In genomic region chr7:89988070-89988469, GRCh38 we compare ENCODE assay signal across 23 cellular contexts.
A peak's percentile ranks its signal among the peaks of the same experiment; 100 is the strongest.
DNase-seq lines count a peak whose midpoint lies in the region; ATAC-seq and TF ChIP-seq lines count a peak whose summit lies in the region.
"Had no signal": no experiment of that assay in that cellular context is flagged by ENCODE, and none has a peak within 500 bp of the region (broad histone marks: within the 10 kb centered on the region; RNA-seq: fewer than 3 reads in every experiment).

No MANE protein-coding gene starts in this region.

- H3K27ac Mint-ChIP-seq in WTC11 = no peak overlapping the region
- H3K27ac Mint-ChIP-seq: CD4-positive, CD25-positive, alpha-beta regulatory T cell; HFFc6; IgD-negative memory B cell had no signal

- no peak overlapping the region for H3K4me3 Mint-ChIP-seq in WTC11
- H3K4me3 Mint-ChIP-seq: CD4-positive, CD25-positive, alpha-beta regulatory T cell; HFFc6; IgD-negative memory B cell had no signal

- 0 out of 2 replicates have a peak overlapping the region, but pooled peaks have one; percentile 23 for H3K4me3 ChIP-seq in HUES6 (ENCODE audit: low read depth, low read length)
- H3K4me3 ChIP-seq: BLaER1, HAP-1 had no signal

- peaks cover 4% of the 10 kb centered on the region; the same call in 1 of the 2 replicates for H3K9me3 Mint-ChIP-seq in WTC11

- CTCF ChIA-PET in WTC11 (lab: Charles Lee) = no interaction called here

- no peak overlapping the region for H3K9ac ChIP-seq in HUES6 (ENCODE audit: low read length)
- H3K9ac ChIP-seq: BLaER1, KMS-11 had no signal

- H3K36me3 ChIP-seq in HUES6 (ENCODE audit: control insufficient read depth, insufficient read depth, low read length) = no peaks in the 10 kb centered on the region
- H3K36me3 ChIP-seq: BLaER1, HAP-1 had no signal

- peak; percentile 3 for DNase-seq in COLO829 (ENCODE audit: low spot score)
- no peak for DNase-seq in WTC11 (ENCODE audit: low spot score)
- DNase-seq in kidney tubule cell (ENCODE audit: low spot score) = peak; percentile 16
- DNase-seq in stimulated activated CD4-positive, alpha-beta T cell treated with anti-CD3 and anti-CD28 coated beads, Interleukin-1b, Interleukin-23, amount 100 ng/mL, for 48 hours = no peak
- no peak for DNase-seq in NCI-H1048 (lab: John Stamatoyannopoulos, UW)
- no peak for DNase-seq in activated naive CD4-positive, alpha-beta T cell treated with anti-CD3 and anti-CD28 coated beads, Interleukin-2, amount 50 U/mL, for 16 hours
- DNase-seq: CD4-positive, CD25-positive, alpha-beta regulatory T cell; GOT3; HFFc6; NCI-H1092; NCI-H1417 treated with DMSO at 0.1 percent for 48 hours; NCI-H1694 treated with DMSO at 0.1 percent for 48 hours; NCI-H2081; NCI-H2171; NCI-H345; NCI-H510A treated with DMSO at 0.1 percent for 48 hours; NCI-H774; SHP77 treated with DMSO at 0.1 percent for 48 hours had no signal

- peaks cover 32% of the 10 kb centered on the region for H3K27me3 ChIP-seq in HUES6 (ENCODE audit: control insufficient read depth, insufficient read depth, low read length)
- H3K27me3 ChIP-seq: BLaER1 had no signal

- peaks cover 23% of the 10 kb centered on the region for H3K4me1 Mint-ChIP-seq in WTC11
- H3K4me1 Mint-ChIP-seq: CD4-positive, CD25-positive, alpha-beta regulatory T cell; IgD-negative memory B cell had no signal

- H3K4me1 ChIP-seq in HUES6 (ENCODE audit: control insufficient read depth, insufficient read depth, low read length) = peaks cover 16% of the 10 kb centered on the region
- H3K4me1 ChIP-seq: BLaER1 had no signal

- H3K27me3 Mint-ChIP-seq in WTC11 (ENCODE audit: low read depth) = peaks cover 90% of the 10 kb centered on the region
- H3K27me3 Mint-ChIP-seq: CD4-positive, CD25-positive, alpha-beta regulatory T cell had no signal

- POLR2A ChIA-PET in WTC11 (lab: Charles Lee) = no interaction called here

- ATAC-seq in WTC11 = peak; percentile 34; the same call in 1 of the 2 replicates

- H3K9me3 ChIP-seq in HUES6 (ENCODE audit: control insufficient read depth, insufficient read depth, low read depth, low read length) = no peaks in the 10 kb centered on the region
- H3K9me3 ChIP-seq: BLaER1 had no signal

- no peaks in the 10 kb centered on the region for H3K36me3 Mint-ChIP-seq in WTC11
- H3K36me3 Mint-ChIP-seq: CD4-positive, CD25-positive, alpha-beta regulatory T cell; IgD-negative memory B cell had no signal

- H3K27ac ChIP-seq in HUES6 (ENCODE audit: low read depth, low read length) = no peak overlapping the region
- H3K27ac ChIP-seq: BLaER1, KMS-11 had no signal

- no peak for TF ChIP-seq CTCF in WTC11 (IDR thresholded peaks at IDR 0.05)

TF ChIP-seq in WTC11, 78 proteins besides CTCF, POLR2A, EP300 and RAD21:
- TF ChIP-seq ZNF396 (CRISPR knock-in tag; IDR thresholded peaks at IDR 0.05; ENCODE audit: borderline replicate concordance) (no peak), AFF4 (CRISPR knock-in tag; IDR thresholded peaks at IDR 0.05; ENCODE audit: borderline replicate concordance) (no peak), ZNF121 (CRISPR knock-in tag; IDR thresholded peaks at IDR 0.05) (no peak), GTF2I (CRISPR knock-in tag; conservative IDR thresholded peaks at IDR 0.05) (no peak), ZNF317 (CRISPR knock-in tag; IDR thresholded peaks at IDR 0.05; ENCODE audit: borderline replicate concordance, low read depth) (no peak), JUN (CRISPR knock-in tag; IDR thresholded peaks at IDR 0.05) (no peak), ZNF416 (CRISPR knock-in tag; IDR thresholded peaks at IDR 0.05) (no peak), JAZF1 (CRISPR knock-in tag; IDR thresholded peaks at IDR 0.05) (no peak), ZNF423 (CRISPR knock-in tag; IDR thresholded peaks at IDR 0.05) (no peak), PRRX2 (CRISPR knock-in tag; IDR thresholded peaks at IDR 0.05) (no peak), TEAD1 (CRISPR knock-in tag; IDR thresholded peaks at IDR 0.05) (no peak), ZNF232 (CRISPR knock-in tag; IDR thresholded peaks at IDR 0.05) (no peak)

Comparison
In these comparisons a context has a peak if more than half of its experiments do, and no peak if none do; other contexts are left out.
1. DNase-seq: peak in COLO829 (single experiment) and kidney tubule cell (single experiment); none in WTC11 (single experiment), stimulated activated CD4-positive, alpha-beta T cell treated with anti-CD3 and anti-CD28 coated beads, Interleukin-1b, Interleukin-23, amount 100 ng/mL, for 48 hours (single experiment), NCI-H1048 (single experiment) and activated naive CD4-positive, alpha-beta T cell treated with anti-CD3 and anti-CD28 coated beads, Interleukin-2, amount 50 U/mL, for 16 hours (single experiment).